ENCODE assay signal across 25 cellular contexts in the genomic region with DNA sequence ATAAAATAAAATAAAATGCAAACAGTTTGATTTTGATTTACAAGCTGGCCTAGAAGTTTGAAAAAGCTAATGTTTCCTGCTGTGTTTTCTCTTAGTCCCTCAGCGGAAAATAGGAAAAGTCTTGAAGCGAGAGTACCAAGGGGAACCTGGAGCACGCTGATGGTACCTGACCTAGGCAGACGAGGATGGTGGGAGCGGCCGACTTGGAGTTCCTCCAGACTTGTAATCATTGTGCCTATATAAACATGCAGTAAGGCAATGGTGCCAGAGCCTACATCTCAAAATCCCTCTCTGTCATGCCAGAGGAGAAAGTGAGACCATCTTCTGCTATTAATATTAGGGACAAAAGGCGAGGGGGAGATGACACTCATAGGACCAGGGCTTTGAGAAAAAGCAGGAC.
"Had no signal": no experiment of that assay in that cellular context is flagged by ENCODE, and none has a peak within 500 bp of the region (broad histone marks: within the 10 kb centered on the region; RNA-seq: fewer than 3 reads in every experiment).

No MANE protein-coding gene starts in this region.

- H3K4me2 ChIP-seq: SK-N-SH had no signal

- H3K9ac ChIP-seq: SK-N-SH had no signal

- H3K27ac Mint-ChIP-seq: IgD-negative memory B cell, T-cell had no signal

- FAIRE-seq: K562 had no signal

- H3K4me1 Mint-ChIP-seq: T-cell had no signal

- H3K4me3 ChIP-seq: K562 had no signal

- H3K36me3 Mint-ChIP-seq: IgD-negative memory B cell, T-cell had no signal

- DNase-seq: Kasumi-1; MM.1S; MV-4-11; NCI-H1048; NCI-H1105; NCI-H1417; NCI-H1436 treated with DMSO at 0.1 percent for 48 hours; NCI-H1694; NCI-H187 treated with DMSO at 0.1 percent for 48 hours; NCI-H2029 treated with DMSO at 0.1 percent for 48 hours; NCI-H2171 treated with DMSO at 0.1 percent for 48 hours; NCI-H345; NCI-H524; NCI-H526 treated with DMSO at 0.1 percent for 48 hours; NCI-H748 treated with DMSO at 0.1 percent for 48 hours; NK-92 treated with Interleukin-12 subunit alpha and Interleukin-12 subunit beta, amount 100 ng/mL, for 24 hours; PC-3; SHP77; SK-N-SH; SW 1271; T-cell had no signal

- ATAC-seq: K562, Panc1, PC-3, T-cell had no signal

- H3K27ac ChIP-seq: RWPE1 had no signal

- H3K9me3 ChIP-seq: SK-N-SH had no signal

- H3K4me3 Mint-ChIP-seq: IgD-negative memory B cell, T-cell had no signal

- H3K27me3 Mint-ChIP-seq: IgD-negative memory B cell, T-cell had no signal
